16 cellular contexts compared by ENCODE assay signal in the genomic region with DNA sequence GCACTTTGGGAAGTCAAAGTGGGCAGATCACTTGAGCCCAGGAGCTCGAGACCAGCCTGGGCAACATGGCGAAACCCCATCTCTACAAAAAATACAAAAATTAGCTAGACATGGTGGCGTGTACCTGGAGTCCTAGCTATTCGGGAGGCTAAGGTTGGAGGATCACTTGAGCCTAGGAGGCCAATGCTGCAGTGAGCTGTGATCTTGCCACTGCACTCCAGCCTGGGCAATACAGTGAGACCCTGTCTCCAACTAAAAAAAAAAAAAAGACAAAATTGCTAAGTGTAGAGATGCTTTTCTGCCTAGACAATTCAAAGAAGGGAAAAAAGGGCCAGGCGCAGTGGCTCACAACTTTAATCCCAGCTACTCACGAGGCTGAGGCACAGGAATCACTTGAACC. TPM values are rescaled to one million over a fixed set of nuclear protein-coding genes. Genes with fewer than 3 reads are reported as not detected.
A peak's percentile ranks its signal among the peaks of the same experiment; 100 is the strongest.
DNase-seq lines count a peak whose midpoint lies in the region; ATAC-seq and TF ChIP-seq lines count a peak whose summit lies in the region.
"Had no signal": no experiment of that assay in that cellular context is flagged by ENCODE, and none has a peak within 500 bp of the region (broad histone marks: within the 10 kb centered on the region; RNA-seq: fewer than 3 reads in every experiment).

No MANE protein-coding gene starts in this region.

- peaks cover 25% of the 10 kb centered on the region for H3K4me1 Mint-ChIP-seq in GM23338
- H3K4me1 Mint-ChIP-seq in brain = peaks cover 21% of the 10 kb centered on the region
- peaks cover 12% of the 10 kb centered on the region for H3K4me1 Mint-ChIP-seq in progenitor cell of endocrine pancreas (ENCODE audit: low read depth)

- CTCF ChIA-PET in HEK293 (lab: Yijun Ruan, JAX) = interaction anchor here (1.2 kb wide), 1 partner anchor 57 kb away, joined by 3 read pairs; no protein-coding TSS in a partner anchor

- H3K9me3 ChIP-seq in HEK293 (ENCODE audit: control insufficient read depth, insufficient read depth, low read depth, low read length) = no peaks in the 10 kb centered on the region
- H3K9me3 ChIP-seq: BLaER1 had no signal

- no peaks in the 10 kb centered on the region for H3K9me3 Mint-ChIP-seq in GM23338
- H3K9me3 Mint-ChIP-seq in brain = peaks cover 0 to 4% (median 2%) of the 10 kb centered on the region in 5 experiments
- no peaks in the 10 kb centered on the region for H3K9me3 Mint-ChIP-seq in progenitor cell of endocrine pancreas (ENCODE audit: low read depth)

- H3K4me1 ChIP-seq in GM23338 (ENCODE audit: insufficient read depth) = peaks cover 19% of the 10 kb centered on the region
- H3K4me1 ChIP-seq in HEK293 (ENCODE audit: control insufficient read depth, insufficient read depth, low read length) = no peaks in the 10 kb centered on the region

- H3F3A ChIP-seq in GM23338 (replicated peaks; ENCODE audit: low read depth) = peaks cover 3% of the 10 kb centered on the region; the same call in 1 of the 2 replicates

- ATAC-seq in GM23338 = no peak

- POLR2A ChIA-PET in HEK293 (lab: Yijun Ruan, JAX) = interaction anchor here (0.6 kb wide), 1 partner anchor 14 kb away, joined by 7 read pairs; no protein-coding TSS in a partner anchor

- no peak for DNase-seq in GM23338 (ENCODE audit: low spot score)
- DNase-seq in progenitor cell of endocrine pancreas (ENCODE audit: low spot score, unreplicated experiment) = no peak
- no peak for DNase-seq in amygdala (lab: John Stamatoyannopoulos, UW)
- DNase-seq in AG08395 (ENCODE audit: low spot score) = no peak
- no peak for DNase-seq in NCI-H2227 treated with DMSO at 0.1 percent for 48 hours (lab: John Stamatoyannopoulos, UW)
- DNase-seq: CD4-positive, CD25-positive, alpha-beta regulatory T cell; COR-L47; DMS153; DND-41; GOT3; HCEC 1CT had no signal

- H3K27me3 ChIP-seq in GM23338 (ENCODE audit: insufficient read depth) = no peaks in the 10 kb centered on the region
- H3K27me3 ChIP-seq: BLaER1 had no signal

- H3K4me3 ChIP-seq in GM23338 = no peak overlapping the region
- H3K4me3 ChIP-seq in HEK293 (ENCODE audit: low read depth, low read length) = no peak overlapping the region
- H3K4me3 ChIP-seq: BLaER1 had no signal

- peaks cover 9% of the 10 kb centered on the region for H4K20me1 ChIP-seq in GM23338 (replicated peaks; ENCODE audit: insufficient read depth)

- H2AFZ ChIP-seq in GM23338 = no peak overlapping the region

- no peak for TF ChIP-seq CTCF in GM23338 (conservative IDR thresholded peaks at IDR 0.05; ENCODE audit: low read depth in 2 of 2)
- TF ChIP-seq CTCF in HEK293 (tag by site-specific recombination; IDR thresholded peaks at IDR 0.05) = no peak
- TF ChIP-seq CTCF in brain (conservative IDR thresholded peaks at IDR 0.05) = no peak
- no peak for TF ChIP-seq CTCF in progenitor cell of endocrine pancreas (IDR thresholded peaks at IDR 0.05; ENCODE audit: unreplicated experiment)

- H3K79me2 ChIP-seq in GM23338 (replicated peaks; ENCODE audit: insufficient read depth) = peaks cover 14% of the 10 kb centered on the region

- peaks cover 8% of the 10 kb centered on the region for H3K27me3 Mint-ChIP-seq in GM23338 (ENCODE audit: insufficient read depth, low read depth, poor library complexity)
- peaks cover 13% of the 10 kb centered on the region for H3K27me3 Mint-ChIP-seq in brain
- H3K27me3 Mint-ChIP-seq in progenitor cell of endocrine pancreas = no peaks in the 10 kb centered on the region

- H3K27ac ChIP-seq in GM23338 (ENCODE audit: low read depth) (no peak overlapping the region), HEK293 (ENCODE audit: extremely low read depth, low read depth, low read length) (no peak overlapping the region)
- H3K27ac ChIP-seq: BLaER1, C4-2B had no signal

- no peak overlapping the region for H3K4me3 Mint-ChIP-seq in GM23338
- H3K4me3 Mint-ChIP-seq in brain = no peak overlapping the region
- H3K4me3 Mint-ChIP-seq in progenitor cell of endocrine pancreas (ENCODE audit: low read depth) = no peak overlapping the region
- H3K4me3 Mint-ChIP-seq: B cell; CD4-positive, CD25-positive, alpha-beta regulatory T cell had no signal

- H3K9me2 ChIP-seq in GM23338 (ENCODE audit: insufficient read depth) = no peaks in the 10 kb centered on the region

- H3K27ac Mint-ChIP-seq in GM23338 = 0 out of 2 replicates have a peak overlapping the region, but pooled peaks have one; percentile 16
- H3K27ac Mint-ChIP-seq in brain = peak overlapping the region; percentile 4 to 54 (median 40)
- H3K27ac Mint-ChIP-seq in progenitor cell of endocrine pancreas = peak overlapping the region; percentile 47
- H3K27ac Mint-ChIP-seq: B cell had no signal

- H3K36me3 ChIP-seq in GM23338 (ENCODE audit: insufficient read depth) = no peaks in the 10 kb centered on the region
- H3K36me3 ChIP-seq in HEK293 (ENCODE audit: control insufficient read depth in 2 of 2, insufficient read depth in 1 of 2, low read length in 2 of 2) = no peaks in the 10 kb centered on the region
- H3K36me3 ChIP-seq: BLaER1 had no signal

- H3K4me2 ChIP-seq in GM23338 = no peak overlapping the region
- H3K4me2 ChIP-seq: BLaER1 had no signal

- H3K36me3 Mint-ChIP-seq in GM23338 (ENCODE audit: low read depth) (peaks cover 4% of the 10 kb centered on the region; the same call in 2 of the 3 replicates), brain (no peaks in the 10 kb centered on the region), progenitor cell of endocrine pancreas (ENCODE audit: insufficient read depth) (no peaks in the 10 kb centered on the region)
- H3K36me3 Mint-ChIP-seq: CD4-positive, CD25-positive, alpha-beta regulatory T cell had no signal

TF ChIP-seq in GM23338, 12 proteins besides CTCF, POLR2A, EP300 and RAD21 (continues in another document):
- TF ChIP-seq ZNF331 (CRISPR knock-in tag; IDR thresholded peaks at IDR 0.05; ENCODE audit: low read depth) (no peak), POLR2AphosphoS5 (IDR thresholded peaks at IDR 0.05; ENCODE audit: low read depth) (no peak), JUNB (IDR thresholded peaks at IDR 0.05; ENCODE audit: unreplicated experiment) (no peak)

TF ChIP-seq in HEK293, 187 proteins besides CTCF, POLR2A, EP300 and RAD21:
- TF ChIP-seq ZBTB26 (tag by site-specific recombination; optimal IDR thresholded peaks at IDR 0.05) (no peak), ZNF121 (tag by site-specific recombination; IDR thresholded peaks at IDR 0.05) (peak; percentile 62)

RNA-seq across cellular contexts. Expression of gene LRP6, which starts 3.4 kb away (rescaled TPM):
- 61.7 and 73.8 TPM in 2 replicates for total RNA-seq in GM23338 (2014; rRNA removed; shearing (Covaris generic))
- polyA plus RNA-seq in GM23338 (2016; fragmentation: Nextera tagmentation; extraction: Ambion mirVana) (26.8 and 29.1 TPM in 2 replicates), brain (ENCODE audit: insufficient read depth, low read depth, low replicate concordance) (6.2 TPM)
- 158 and 163 TPM in 2 replicates for total RNA-seq in progenitor cell of endocrine pancreas
